10 cellular contexts compared by ENCODE assay signal in genomic region chr12:68075416-68075815, GRCh38.
"Had no signal": no experiment of that assay in that cellular context is flagged by ENCODE, and none has a peak within 500 bp of the region (broad histone marks: within the 10 kb centered on the region; RNA-seq: fewer than 3 reads in every experiment).

No MANE protein-coding gene starts in this region.

- H3K9me3 ChIP-seq: HAP-1 had no signal

- H3K9me3 Mint-ChIP-seq: HFFc6 had no signal

- ATAC-seq: HCT116, HepG2 had no signal

- H3K36me3 ChIP-seq: HAP-1 had no signal

- H3K4me1 ChIP-seq: HAP-1 had no signal

- H3K4me3 ChIP-seq: GM23248, HAP-1 had no signal

- H3K27me3 Mint-ChIP-seq: IgD-negative memory B cell had no signal

- DNase-seq: GM23248, GOT3, H7, HFFc6, KBM-7 had no signal

- H3K27ac ChIP-seq: GM23248, HL-60 had no signal

- H3K4me3 Mint-ChIP-seq: HFFc6, IgD-negative memory B cell had no signal

- H3K27ac Mint-ChIP-seq: HFFc6, IgD-negative memory B cell had no signal

- H3K9ac ChIP-seq: GM23248 had no signal
